ENCODE assay signal across 20 cellular contexts in genomic region chr5:129244478-129244877, GRCh38.
DNase-seq lines count a peak whose midpoint lies in the region; ATAC-seq and TF ChIP-seq lines count a peak whose summit lies in the region.
"Had no signal": no experiment of that assay in that cellular context is flagged by ENCODE, and none has a peak within 500 bp of the region (broad histone marks: within the 10 kb centered on the region; RNA-seq: fewer than 3 reads in every experiment).

No MANE protein-coding gene starts in this region.

- whole genome bisulfite sequencing in gastroesophageal sphincter (ENCODE audit: low coverage in 1 of 2), 2 donors: 67 to 82% methylated on average over 1 of the region's 1 CpG
- 94 to 100% methylated on average over 1 of the region's 1 CpG for WGBS in body of pancreas, 2 donors

- no peak overlapping the region for H3K4me3 Mint-ChIP-seq in CD4-positive, alpha-beta memory T cell
- H3K4me3 Mint-ChIP-seq: activated naive CD4-positive, alpha-beta T cell treated with anti-CD3 and anti-CD28 coated beads, Interleukin-2, amount 50 U/mL, for 24 hours; brain had no signal

- no peaks in the 10 kb centered on the region for H3K36me3 Mint-ChIP-seq in CD4-positive, alpha-beta memory T cell
- H3K36me3 Mint-ChIP-seq: activated naive CD4-positive, alpha-beta T cell treated with anti-CD3 and anti-CD28 coated beads, Interleukin-2, amount 50 U/mL, for 24 hours; brain had no signal

- TF ChIP-seq CTCF in dorsolateral prefrontal cortex (IDR thresholded peaks at IDR 0.05 in 54 of 56, conservative IDR thresholded peaks at IDR 0.05 in 2 of 56; ENCODE audit: low read depth in 1 of 56, partially characterized antibody in 56 of 56) (no peak), gastroesophageal sphincter (IDR thresholded peaks at IDR 0.05) (no peak), body of pancreas (IDR thresholded peaks at IDR 0.05) (no peak)

- TF ChIP-seq POLR2A in gastroesophageal sphincter (IDR thresholded peaks at IDR 0.05): no peak
- no peak for TF ChIP-seq POLR2A in body of pancreas (IDR thresholded peaks at IDR 0.05)

- H3K27me3 Mint-ChIP-seq in CD4-positive, alpha-beta memory T cell: no peaks in the 10 kb centered on the region
- H3K27me3 Mint-ChIP-seq: activated naive CD4-positive, alpha-beta T cell treated with anti-CD3 and anti-CD28 coated beads, Interleukin-2, amount 50 U/mL, for 24 hours; brain had no signal

- TF ChIP-seq EP300 in gastroesophageal sphincter (IDR thresholded peaks at IDR 0.05): no peak

- peaks cover 0 to 4% (median 0%) of the 10 kb centered on the region in 8 donors for H3K9me3 Mint-ChIP-seq in CD4-positive, alpha-beta memory T cell
- H3K9me3 Mint-ChIP-seq: activated naive CD4-positive, alpha-beta T cell treated with anti-CD3 and anti-CD28 coated beads, Interleukin-2, amount 50 U/mL, for 24 hours; brain had no signal

- H3K27me3 ChIP-seq in dorsolateral prefrontal cortex (no peaks in the 10 kb centered on the region), gastroesophageal sphincter (no peaks in the 10 kb centered on the region), body of pancreas (no peaks in the 10 kb centered on the region)
- H3K27me3 ChIP-seq in CD4-positive, alpha-beta memory T cell (ENCODE audit: insufficient read depth, low read length): no peaks in the 10 kb centered on the region
- H3K27me3 ChIP-seq: BE2C, heart right ventricle, right lobe of liver, testis had no signal

- H3K27ac ChIP-seq in dorsolateral prefrontal cortex: peak overlapping the region in 56 of 59 donors; percentile 60 to 97 (median 91)
- H3K27ac ChIP-seq in gastroesophageal sphincter: no peak overlapping the region
- H3K27ac ChIP-seq in temporal lobe (ENCODE audit: low read depth, low read length): peak overlapping the region; percentile 96
- no peak overlapping the region for H3K27ac ChIP-seq in CD4-positive, alpha-beta memory T cell (ENCODE audit: low read depth, low read length)
- H3K27ac ChIP-seq in body of pancreas: no peak overlapping the region
- H3K27ac ChIP-seq: right lobe of liver, testis had no signal

- no peak for DNase-seq in Right ventricle myocardium superior
- DNase-seq in cardiac septum (ENCODE audit: low spot score): no peak
- no peak for DNase-seq in dorsolateral prefrontal cortex
- no peak for DNase-seq in CD4-positive, alpha-beta memory T cell
- no peak for DNase-seq in body of pancreas
- DNase-seq: activated CD4-positive, alpha-beta T cell treated with anti-CD3 and anti-CD28 coated beads for 4 hours; BE2C; COR-L47; dermis blood vessel endothelial cell; heart right ventricle; NCI-H1105; NCI-H2081 treated with DMSO at 0.1 percent for 48 hours; NCI-H524; right lobe of liver; testis had no signal

- ATAC-seq in Right ventricle myocardium superior (ENCODE audit: poor library complexity): peak; percentile 34
- peak; percentile 51 for ATAC-seq in gastroesophageal sphincter
- no peak for ATAC-seq in body of pancreas
- ATAC-seq in GM21825 (IDR thresholded peaks at IDR 0.05; ENCODE audit: unreplicated experiment): no peak
- ATAC-seq: right lobe of liver had no signal

- H3K4me1 Mint-ChIP-seq in CD4-positive, alpha-beta memory T cell: no peaks in the 10 kb centered on the region
- H3K4me1 Mint-ChIP-seq: activated naive CD4-positive, alpha-beta T cell treated with anti-CD3 and anti-CD28 coated beads, Interleukin-2, amount 50 U/mL, for 24 hours; brain had no signal

- no peaks in the 10 kb centered on the region for H3K9me3 ChIP-seq in gastroesophageal sphincter
- no peaks in the 10 kb centered on the region for H3K9me3 ChIP-seq in CD4-positive, alpha-beta memory T cell (ENCODE audit: control insufficient read depth in 1 of 2, low read length in 2 of 2)
- no peaks in the 10 kb centered on the region for H3K9me3 ChIP-seq in body of pancreas
- H3K9me3 ChIP-seq: BE2C, heart right ventricle, right lobe of liver, testis had no signal

- H3K4me3 ChIP-seq in dorsolateral prefrontal cortex (no peak overlapping the region), gastroesophageal sphincter (no peak overlapping the region), body of pancreas (no peak overlapping the region)
- no peak overlapping the region for H3K4me3 ChIP-seq in CD4-positive, alpha-beta memory T cell (ENCODE audit: low read length in 2 of 2)
- H3K4me3 ChIP-seq: heart right ventricle, right lobe of liver, testis had no signal

- CTCF ChIA-PET in CD4-positive, alpha-beta memory T cell (lab: Charles Lee; ENCODE audit: partially characterized antibody): no interaction called here

- POLR2A ChIA-PET in CD4-positive, alpha-beta memory T cell (lab: Charles Lee; ENCODE audit: partially characterized antibody): no interaction called here

- H3K36me3 ChIP-seq in gastroesophageal sphincter (no peaks in the 10 kb centered on the region), body of pancreas (replicated peaks in 1 of 2; ENCODE audit: insufficient read depth in 1 of 2, low read depth in 2 of 2) (no peaks in the 10 kb centered on the region)
- no peaks in the 10 kb centered on the region for H3K36me3 ChIP-seq in CD4-positive, alpha-beta memory T cell (ENCODE audit: insufficient read depth, low read length)
- H3K36me3 ChIP-seq: BE2C, heart right ventricle, right lobe of liver had no signal

- H3K27ac Mint-ChIP-seq in CD4-positive, alpha-beta memory T cell: no peak overlapping the region
- H3K27ac Mint-ChIP-seq: activated naive CD4-positive, alpha-beta T cell treated with anti-CD3 and anti-CD28 coated beads, Interleukin-2, amount 50 U/mL, for 24 hours; brain had no signal

- H3K4me1 ChIP-seq in gastroesophageal sphincter: no peaks in the 10 kb centered on the region
- no peaks in the 10 kb centered on the region for H3K4me1 ChIP-seq in CD4-positive, alpha-beta memory T cell (ENCODE audit: insufficient read depth, low read length)
- no peaks in the 10 kb centered on the region for H3K4me1 ChIP-seq in body of pancreas
- H3K4me1 ChIP-seq: BE2C, right lobe of liver, testis had no signal

- intact Hi-C loops in Right ventricle myocardium superior (cut with DNase I) (no loop called here), cardiac septum (cut with DNase I) (no loop called here), dorsolateral prefrontal cortex (cut with DNase I) (no loop called here), body of pancreas (cut with DNase I) (no loop called here)
- intact Hi-C loops in CD4-positive, alpha-beta memory T cell (cut with micrococcal nuclease): no loop called here

Comparison
In these comparisons a context has a peak if more than half of its experiments do, and no peak if none do; other contexts are left out.
1. ATAC-seq: peak in Right ventricle myocardium superior (single experiment) and gastroesophageal sphincter (single experiment); none in body of pancreas (single experiment) and GM21825 (single experiment).
2. H3K27ac ChIP-seq: peak in dorsolateral prefrontal cortex (56 of 59) and temporal lobe (single experiment); none in gastroesophageal sphincter (0 of 4), CD4-positive, alpha-beta memory T cell (single experiment) and body of pancreas (0 of 4).